In the genomic region with DNA sequence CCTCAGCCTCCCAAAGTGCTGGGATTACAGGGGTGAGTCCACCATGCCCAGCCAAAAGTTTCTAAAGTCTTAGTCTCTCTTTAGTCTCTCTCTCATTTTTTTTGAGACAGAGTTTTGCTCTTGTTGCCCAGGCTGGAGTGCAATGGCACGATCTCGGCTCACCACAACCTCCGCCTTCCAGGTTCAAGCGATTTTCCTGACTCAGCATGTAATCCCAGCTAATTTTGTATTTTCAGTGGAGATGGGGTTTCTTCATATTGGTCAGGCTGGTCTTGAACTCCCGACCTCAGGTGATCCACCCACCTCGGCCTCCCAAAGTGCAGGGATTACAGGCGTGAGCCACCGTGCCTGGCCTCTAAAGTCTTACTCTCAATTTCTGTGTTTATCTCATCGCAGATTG, we compare ENCODE assay signal across 6 cellular contexts.
DNase-seq lines count a peak whose midpoint lies in the region; ATAC-seq, FAIRE-seq and TF ChIP-seq lines count a peak whose summit lies in the region.
"Not testable (repeated sequence)": the region's sequence is repeated elsewhere in the genome, so short reads cannot be mapped to it uniquely, and the experiment has no call there.

No MANE protein-coding gene starts in this region.

- TF ChIP-seq RAD21 in A549 (conservative IDR thresholded peaks at IDR 0.05 in 1 of 2, IDR thresholded peaks at IDR 0.05 in 1 of 2); IMR-90 (IDR thresholded peaks at IDR 0.05; ENCODE audit: low read length); K562 (CRISPR knock-in tag; conservative IDR thresholded peaks at IDR 0.05 in 1 of 2, IDR thresholded peaks at IDR 0.05 in 1 of 2); HepG2 (CRISPR knock-in tag; IDR thresholded peaks at IDR 0.05): not testable (repeated sequence)

- FAIRE-seq in A549 (lab: Jason Lieb, UNC); K562 (lab: Jason Lieb, UNC); HepG2 (lab: Jason Lieb, UNC): not testable (repeated sequence)

- not testable (repeated sequence) for H3K27me3 ChIP-seq in IMR-90 (ENCODE audit: control insufficient read depth, insufficient read depth, low read length); K562 (ENCODE audit: control insufficient read depth in 2 of 2, insufficient read depth in 2 of 2, low read length in 2 of 2); HepG2 (ENCODE audit: control insufficient read depth in 1 of 2, insufficient read depth in 2 of 2, low read length in 2 of 2)

- not testable (repeated sequence) for H3K9ac ChIP-seq in IMR-90 (ENCODE audit: low read depth, low read length); K562 (ENCODE audit: insufficient read depth in 1 of 2, low read depth in 2 of 2, low read length in 2 of 2); HepG2 (ENCODE audit: insufficient read depth, low read depth, low read length)

- not testable (repeated sequence) for H3K4me3 Mint-ChIP-seq in activated T-helper 2 cell treated with anti-CD3 and anti-CD28 coated beads, Interferon-gamma antibody, Interleukin-2, Interleukin-4, amounts not matched to agents 10 μg/mL and 5 μg/mL and 100 μg/mL, durations not matched to agents 14 hours and 24 hours and 36 hours (ENCODE audit: low read depth)

- peaks cover 18% of the 10 kb centered on the region for H3K4me1 Mint-ChIP-seq in activated T-helper 2 cell treated with anti-CD3 and anti-CD28 coated beads, Interferon-gamma antibody, Interleukin-2, Interleukin-4, amounts not matched to agents 10 μg/mL and 5 μg/mL and 100 μg/mL, durations not matched to agents 14 hours and 24 hours and 36 hours (ENCODE audit: low read depth)

- not testable (repeated sequence) for H2BK20ac ChIP-seq in IMR-90 (ENCODE audit: low read depth, low read length)

- H2AK9ac ChIP-seq in IMR-90 (replicated peaks; ENCODE audit: low read depth, low read length, poor library complexity), result not testable (repeated sequence)

- intact Hi-C loops in IMR-90 (cut with micrococcal nuclease) (loop anchor here (10.0 kb wide), 2 partner anchors 130 to 870 kb away; no protein-coding TSS in a partner anchor), HepG2 (cut with micrococcal nuclease; ENCODE audit: unreplicated experiment) (loop anchor here (5.0 kb wide), 1 partner anchor 78 kb away; no protein-coding TSS in a partner anchor)
- intact Hi-C loops in activated T-helper 2 cell treated with anti-CD3 and anti-CD28 coated beads, Interferon-gamma antibody, Interleukin-2, Interleukin-4, amounts not matched to agents 10 μg/mL and 5 μg/mL and 100 μg/mL, durations not matched to agents 14 hours and 24 hours and 36 hours (cut with micrococcal nuclease); K562 (cut with micrococcal nuclease); cardiac septum (cut with DNase I): not testable (repeated sequence)

- H4K8ac ChIP-seq in IMR-90 (ENCODE audit: low read depth in 2 of 2, low read length in 2 of 2), result not testable (repeated sequence)

- not testable (repeated sequence) for H3K4me2 ChIP-seq in A549; IMR-90 (ENCODE audit: low read depth, low read length); K562 (ENCODE audit: insufficient read depth, low read length); HepG2 (ENCODE audit: low read depth, low read length)

- H4K20me1 ChIP-seq in IMR-90 (ENCODE audit: insufficient read depth, low read length); K562 (replicated peaks; ENCODE audit: control insufficient read depth, insufficient read depth, low read length); HepG2 (ENCODE audit: insufficient read depth, low read length): not testable (repeated sequence)

- not testable (repeated sequence) for H4K91ac ChIP-seq in IMR-90 (ENCODE audit: insufficient read depth, low read depth, low read length)

- H2AFZ ChIP-seq in IMR-90 (replicated peaks; ENCODE audit: low read length, poor library complexity); K562 (ENCODE audit: low read depth, low read length); HepG2 (ENCODE audit: low read length): not testable (repeated sequence)

- not testable (repeated sequence) for H3K9me3 Mint-ChIP-seq in activated T-helper 2 cell treated with anti-CD3 and anti-CD28 coated beads, Interferon-gamma antibody, Interleukin-2, Interleukin-4, amounts not matched to agents 10 μg/mL and 5 μg/mL and 100 μg/mL, durations not matched to agents 14 hours and 24 hours and 36 hours

- H3K27ac Mint-ChIP-seq in activated T-helper 2 cell treated with anti-CD3 and anti-CD28 coated beads, Interferon-gamma antibody, Interleukin-2, Interleukin-4, amounts not matched to agents 10 μg/mL and 5 μg/mL and 100 μg/mL, durations not matched to agents 14 hours and 24 hours and 36 hours, result peak overlapping the region; percentile 12

- dilution Hi-C loops in IMR-90 (cut with HindIII; ENCODE audit: low sequenced_read_pairs, unreplicated experiment), result not testable (repeated sequence)

- not testable (repeated sequence) for ATAC-seq in A549; IMR-90 (ENCODE audit: low read depth); K562; HepG2

- not testable (repeated sequence) for H3K4ac ChIP-seq in IMR-90 (ENCODE audit: low read depth, low read length)

- H2AK5ac ChIP-seq in IMR-90 (ENCODE audit: low read depth, low read length), result not testable (repeated sequence)

- H3K18ac ChIP-seq in IMR-90 (ENCODE audit: low read depth, low read length), result not testable (repeated sequence)

- H3K14ac ChIP-seq in IMR-90 (replicated peaks; ENCODE audit: low read depth, low read length), result not testable (repeated sequence)

- H3K9me1 ChIP-seq in IMR-90 (ENCODE audit: insufficient read depth, low read length); K562 (ENCODE audit: control insufficient read depth, insufficient read depth, low read length): not testable (repeated sequence)

- not testable (repeated sequence) for TF ChIP-seq CTCF in A549 (IDR thresholded peaks at IDR 0.05); IMR-90 (conservative IDR thresholded peaks at IDR 0.05; ENCODE audit: low read depth, low read length); K562 (IDR thresholded peaks at IDR 0.05 in 2 of 3, conservative IDR thresholded peaks at IDR 0.05 in 1 of 3; ENCODE audit: insufficient read depth in 2 of 3, low read depth in 1 of 3, low read length in 3 of 3); HepG2 (CRISPR knock-in tag; IDR thresholded peaks at IDR 0.05)

- TF ChIP-seq POLR2A in A549 (IDR thresholded peaks at IDR 0.05; ENCODE audit: low read length); IMR-90 (IDR thresholded peaks at IDR 0.05; ENCODE audit: low read depth, low read length); K562 (conservative IDR thresholded peaks at IDR 0.05); HepG2 (IDR thresholded peaks at IDR 0.05; ENCODE audit: insufficient read depth in 1 of 2, low read depth in 2 of 2, low read length in 2 of 2): not testable (repeated sequence)

- not testable (repeated sequence) for DNase-seq in A549 (ENCODE audit: low read depth in 1 of 2, low spot score in 1 of 2); IMR-90; activated T-helper 2 cell treated with anti-CD3 and anti-CD28 coated beads, Interferon-gamma antibody, Interleukin-2, Interleukin-4, amounts not matched to agents 10 μg/mL and 5 μg/mL and 100 μg/mL, durations not matched to agents 14 hours and 24 hours and 36 hours (ENCODE audit: low spot score); K562 (ENCODE audit: extremely low read depth in 1 of 4, low spot score in 3 of 4); HepG2 (ENCODE audit: low spot score)
- peak; percentile 12 for DNase-seq in cardiac septum (ENCODE audit: low spot score)

- H2BK15ac ChIP-seq in IMR-90 (ENCODE audit: low read depth, low read length), result not testable (repeated sequence)

- POLR2A ChIA-PET in A549 (lab: Yijun Ruan, JAX); IMR-90 (lab: Charles Lee; ENCODE audit: unreplicated experiment); K562 (lab: Yijun Ruan, JAX); HepG2 (lab: Yijun Ruan, JAX): not testable (repeated sequence)

- H3K79me2 ChIP-seq in K562 (ENCODE audit: control insufficient read depth, insufficient read depth, low read length); HepG2 (ENCODE audit: insufficient read depth, low read length): not testable (repeated sequence)

- 93% methylated on average over 8 of the region's 9 CpGs for WGBS in A549 (ENCODE audit: missing lambda C conversion rate)
- WGBS in IMR-90 (ENCODE audit: extremely low coverage in 2 of 2, insufficient read length in 1 of 2), 2 experiments, result no CpG with 5 or more reads among the region's 9 CpGs
- 100% methylated on average over 4 of the region's 9 CpGs for WGBS in K562 (ENCODE audit: insufficient coverage, low coverage, missing lambda C conversion rate)
- 94% methylated on average over 9 of the region's 9 CpGs for WGBS in HepG2 (ENCODE audit: low lambda C conversion rate)

- BruUV-seq in IMR-90 (replicated peaks; lab: Mats Ljungman, UMichigan); K562 (replicated peaks; lab: Mats Ljungman, UMichigan); HepG2 (replicated peaks; lab: Mats Ljungman, UMichigan): not testable (repeated sequence)

- H4K5ac ChIP-seq in IMR-90 (ENCODE audit: low read depth, low read length), result not testable (repeated sequence)

- H3K36me3 Mint-ChIP-seq in activated T-helper 2 cell treated with anti-CD3 and anti-CD28 coated beads, Interferon-gamma antibody, Interleukin-2, Interleukin-4, amounts not matched to agents 10 μg/mL and 5 μg/mL and 100 μg/mL, durations not matched to agents 14 hours and 24 hours and 36 hours (ENCODE audit: low read depth), result peaks cover 59% of the 10 kb centered on the region

- TF ChIP-seq EP300 in A549 (IDR thresholded peaks at IDR 0.05); K562 (IDR thresholded peaks at IDR 0.05; ENCODE audit: low read length); HepG2 (IDR thresholded peaks at IDR 0.05; ENCODE audit: low read depth in 2 of 2, low read length in 2 of 2); HepG2 (CRISPR knock-in tag; IDR thresholded peaks at IDR 0.05; ENCODE audit: borderline replicate concordance): not testable (repeated sequence)

- H3K79me1 ChIP-seq in IMR-90 (ENCODE audit: low read depth in 1 of 2, low read length in 2 of 2), result not testable (repeated sequence)

- H3K23ac ChIP-seq in IMR-90 (ENCODE audit: low read depth, low read length), result not testable (repeated sequence)

- H3K4me3 ChIP-seq in A549; IMR-90 (ENCODE audit: insufficient read depth, low read depth, low read length); K562; HepG2 (replicated peaks in 1 of 3; ENCODE audit: insufficient read depth in 1 of 3, low read depth in 2 of 3, low read length in 3 of 3): not testable (repeated sequence)

- not testable (repeated sequence) for H2BK5ac ChIP-seq in IMR-90 (ENCODE audit: low read depth, low read length, poor library complexity, severe bottlenecking)

- H3K9me3 ChIP-seq in A549; IMR-90 (ENCODE audit: control insufficient read depth, insufficient read depth, low read length); K562 (replicated peaks; ENCODE audit: control insufficient read depth, insufficient read depth, low read depth, low read length); HepG2 (ENCODE audit: low read length): not testable (repeated sequence)

- H3K4me1 ChIP-seq in A549; IMR-90 (ENCODE audit: control insufficient read depth, insufficient read depth, low read length); K562 (replicated peaks in 1 of 2; ENCODE audit: control insufficient read depth in 2 of 2, insufficient read depth in 2 of 2, low read length in 2 of 2); HepG2 (ENCODE audit: insufficient read depth, low read length): not testable (repeated sequence)

- H3K56ac ChIP-seq in IMR-90 (ENCODE audit: extremely low read depth, insufficient read depth, low read length), result not testable (repeated sequence)

- not testable (repeated sequence) for H3K27me3 Mint-ChIP-seq in activated T-helper 2 cell treated with anti-CD3 and anti-CD28 coated beads, Interferon-gamma antibody, Interleukin-2, Interleukin-4, amounts not matched to agents 10 μg/mL and 5 μg/mL and 100 μg/mL, durations not matched to agents 14 hours and 24 hours and 36 hours (ENCODE audit: low read depth)

- H3K36me3 ChIP-seq in IMR-90 (ENCODE audit: control insufficient read depth, insufficient read depth, low read length), result peaks cover 27% of the 10 kb centered on the region
- H3K36me3 ChIP-seq in K562 (ENCODE audit: control insufficient read depth, insufficient read depth, low read length), result peaks cover 16% of the 10 kb centered on the region; the same call in 1 of the 3 replicates
- H3K36me3 ChIP-seq in HepG2 (replicated peaks in 1 of 2; ENCODE audit: control insufficient read depth in 1 of 2, insufficient read depth in 2 of 2, low read length in 2 of 2), result peaks cover 10 to 19% of the 10 kb centered on the region in 2 experiments; a peak in 4 of 5 replicates

- not testable (repeated sequence) for H2BK120ac ChIP-seq in IMR-90 (ENCODE audit: low read depth, low read length)

- in situ Hi-C loops in IMR-90 (cut with MboI; ENCODE audit: low sequenced_read_pairs), result loop anchor here (25.0 kb wide), 1 partner anchor 873 kb away; no protein-coding TSS in a partner anchor
- in situ Hi-C loops in K562 (cut with MboI), result loop anchor here (10.0 kb wide), 1 partner anchor 240 kb away; no protein-coding TSS in a partner anchor
- in situ Hi-C loops in HepG2 (cut with HindIII; ENCODE audit: extremely low pct_ligation_motif_present, low pct_unique_long_range_greater_than_20kb), result loop anchor here (5.0 kb wide), 2 partner anchors 238 to 308 kb away; no protein-coding TSS in a partner anchor

- CTCF ChIA-PET in A549 (lab: Yijun Ruan, JAX); IMR-90 (lab: Yijun Ruan, JAX); K562 (lab: Yijun Ruan, JAX; ENCODE audit: low intra/inter-chr PET ratio): not testable (repeated sequence)
- CTCF ChIA-PET in HepG2 (lab: Yijun Ruan, JAX; ENCODE audit: low intra/inter-chr PET ratio, low total read pairs), result interaction anchor here (2.8 kb wide), 1 partner anchor 309 kb away, joined by 32 read pairs; no protein-coding TSS in a partner anchor

- H3K27ac ChIP-seq in A549; IMR-90 (ENCODE audit: insufficient read depth, low read length); K562 (ENCODE audit: extremely low read depth, low read depth, low read length); HepG2 (ENCODE audit: extremely low read length, insufficient read depth, low read length): not testable (repeated sequence)
